ENCODE assay signal across 1 cellular context in the genomic region with DNA sequence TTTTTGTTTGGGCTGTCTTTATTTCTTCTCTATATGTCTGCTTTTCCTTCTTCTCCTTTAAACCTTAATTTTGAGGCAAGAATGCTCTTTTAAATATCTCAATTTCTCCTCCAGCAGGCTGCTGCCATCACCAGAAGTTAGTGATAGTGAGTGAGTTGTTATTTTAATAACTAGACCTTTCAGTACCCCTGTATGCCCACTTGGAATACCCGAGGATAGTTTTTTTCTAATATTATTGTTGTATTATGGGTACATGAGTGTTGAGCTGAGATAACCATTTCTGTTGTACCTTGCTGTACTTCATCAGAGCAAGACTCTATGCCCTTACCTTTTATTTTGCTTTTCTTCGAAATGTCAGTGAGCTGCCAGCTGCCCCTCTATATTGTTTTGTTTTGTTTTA.
TF ChIP-seq lines count a peak whose summit lies in the region.

No MANE protein-coding gene starts in this region.

TF ChIP-seq in WTC11, 78 proteins besides CTCF, POLR2A, EP300 and RAD21:
- TF ChIP-seq, protein P1, sequence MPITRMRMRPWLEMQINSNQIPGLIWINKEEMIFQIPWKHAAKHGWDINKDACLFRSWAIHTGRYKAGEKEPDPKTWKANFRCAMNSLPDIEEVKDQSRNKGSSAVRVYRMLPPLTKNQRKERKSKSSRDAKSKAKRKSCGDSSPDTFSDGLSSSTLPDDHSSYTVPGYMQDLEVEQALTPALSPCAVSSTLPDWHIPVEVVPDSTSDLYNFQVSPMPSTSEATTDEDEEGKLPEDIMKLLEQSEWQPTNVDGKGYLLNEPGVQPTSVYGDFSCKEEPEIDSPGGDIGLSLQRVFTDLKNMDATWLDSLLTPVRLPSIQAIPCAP (CRISPR knock-in tag; IDR thresholded peaks at IDR 0.05), result no peak
